In genomic region chr1:204280562-204280961, GRCh38 we compare ENCODE assay signal across 27 cellular contexts.
"Had no signal": no experiment of that assay in that cellular context is flagged by ENCODE, and none has a peak within 500 bp of the region (broad histone marks: within the 10 kb centered on the region; RNA-seq: fewer than 3 reads in every experiment).

No MANE protein-coding gene starts in this region.

- H3K9me3 Mint-ChIP-seq: activated naive CD4-positive, alpha-beta T cell treated with anti-CD3 and anti-CD28 coated beads, Interleukin-2, amount 50 U/mL, for 72 hours; activated T-cell treated with anti-CD3 and anti-CD28 coated beads, Interleukin-2, amount 50 U/mL, for 72 hours; immature natural killer cell; naive thymus-derived CD4-positive, alpha-beta T cell; stimulated activated effector memory CD8-positive, alpha-beta T cell treated with anti-CD3 and anti-CD28 coated beads, Interleukin-12 subunit alpha, Interleukin-12 subunit beta, amount 100 ng/mL, for 72 hours; stimulated activated naive CD8-positive, alpha-beta T cell treated with anti-CD3 and anti-CD28 coated beads, Interleukin-15, Interleukin-2, amounts not matched to agents 100 ng/mL and 50 ng/mL, for 24 hours; T-helper 2 cell treated with Interferon-gamma antibody and Interleukin-4, amounts not matched to agents 5 μg/mL and 100 μg/mL, for 36 hours had no signal

- H3K36me3 Mint-ChIP-seq: activated naive CD4-positive, alpha-beta T cell treated with anti-CD3 and anti-CD28 coated beads, Interleukin-2, amount 50 U/mL, for 72 hours; immature natural killer cell; naive thymus-derived CD4-positive, alpha-beta T cell; stimulated activated effector memory CD8-positive, alpha-beta T cell treated with anti-CD3 and anti-CD28 coated beads, Interleukin-12 subunit alpha, Interleukin-12 subunit beta, amount 100 ng/mL, for 72 hours had no signal

- H3K36me3 ChIP-seq: colonic mucosa, gastroesophageal sphincter, sigmoid colon, thoracic aorta, upper lobe of left lung, vagina had no signal

- H3K4me3 Mint-ChIP-seq: activated CD4-positive, alpha-beta T cell treated with anti-CD3 and anti-CD28 coated beads for 36 hours; activated CD8-positive, alpha-beta T cell treated with anti-CD3 and anti-CD28 coated beads, Interleukin-2, amount 10 ng/mL, durations not matched to agents 7 days and 5 days; activated T-cell treated with anti-CD3 and anti-CD28 coated beads, Interleukin-2, amount 50 U/mL, for 72 hours; immature natural killer cell; naive thymus-derived CD4-positive, alpha-beta T cell; stimulated activated effector memory CD8-positive, alpha-beta T cell treated with anti-CD3 and anti-CD28 coated beads, Interleukin-12 subunit alpha, Interleukin-12 subunit beta, amount 100 ng/mL, for 72 hours; stimulated activated naive CD8-positive, alpha-beta T cell treated with anti-CD3 and anti-CD28 coated beads, Interleukin-15, Interleukin-2, amounts not matched to agents 100 ng/mL and 50 ng/mL, for 24 hours; T-helper 2 cell treated with Interferon-gamma antibody and Interleukin-4, amounts not matched to agents 5 μg/mL and 100 μg/mL, for 36 hours had no signal

- DNase-seq: activated CD4-positive, alpha-beta T cell treated with anti-CD3 and anti-CD28 coated beads for 36 hours; activated CD4-positive, CD25-positive, alpha-beta regulatory T cell; activated CD8-positive, alpha-beta T cell treated with anti-CD3 and anti-CD28 coated beads, Interleukin-2, amount 10 ng/mL, durations not matched to agents 7 days and 5 days; activated naive CD4-positive, alpha-beta T cell; activated T-cell treated with anti-CD3 and anti-CD28 coated beads for 4 hours; activated T-cell treated with anti-CD3 and anti-CD28 coated beads, Interleukin-2, amount 50 U/mL, for 72 hours; colonic mucosa; effector memory CD4-positive, alpha-beta T cell; head of caudate nucleus; hypothalamus; immature natural killer cell; kidney; left colon; midbrain; naive thymus-derived CD4-positive, alpha-beta T cell; small intestine; stimulated activated CD4-positive, alpha-beta T cell treated with anti-CD3 and anti-CD28 coated beads, Interleukin-4, amount 100 ng/mL, for 24 hours; upper lobe of left lung had no signal

- H3K27ac Mint-ChIP-seq: activated CD4-positive, alpha-beta T cell treated with anti-CD3 and anti-CD28 coated beads for 36 hours; activated CD8-positive, alpha-beta T cell treated with anti-CD3 and anti-CD28 coated beads, Interleukin-2, amount 10 ng/mL, durations not matched to agents 7 days and 5 days; activated naive CD4-positive, alpha-beta T cell treated with anti-CD3 and anti-CD28 coated beads, Interleukin-2, amount 50 U/mL, for 72 hours; activated T-cell treated with anti-CD3 and anti-CD28 coated beads, Interleukin-2, amount 50 U/mL, for 72 hours; immature natural killer cell; stimulated activated effector memory CD8-positive, alpha-beta T cell treated with anti-CD3 and anti-CD28 coated beads, Interleukin-12 subunit alpha, Interleukin-12 subunit beta, amount 100 ng/mL, for 72 hours; stimulated activated naive CD8-positive, alpha-beta T cell treated with anti-CD3 and anti-CD28 coated beads, Interleukin-15, Interleukin-2, amounts not matched to agents 100 ng/mL and 50 ng/mL, for 24 hours; T-helper 2 cell treated with Interferon-gamma antibody and Interleukin-4, amounts not matched to agents 5 μg/mL and 100 μg/mL, for 36 hours had no signal

- ATAC-seq: activated CD4-positive, alpha-beta T cell treated with anti-CD3 and anti-CD28 coated beads for 36 hours; activated CD8-positive, alpha-beta T cell treated with anti-CD3 and anti-CD28 coated beads, Interleukin-2, amount 10 ng/mL, durations not matched to agents 7 days and 5 days; activated naive CD4-positive, alpha-beta T cell treated with anti-CD3 and anti-CD28 coated beads, Interleukin-2, amount 50 U/mL, for 72 hours; activated T-cell treated with anti-CD3 and anti-CD28 coated beads, Interleukin-2, amount 50 U/mL, for 72 hours; gastroesophageal sphincter; left colon; naive thymus-derived CD4-positive, alpha-beta T cell; stimulated activated effector memory CD8-positive, alpha-beta T cell treated with anti-CD3 and anti-CD28 coated beads, Interleukin-12 subunit alpha, Interleukin-12 subunit beta, amount 100 ng/mL, for 72 hours had no signal

- H3K27ac ChIP-seq: colonic mucosa, gastroesophageal sphincter, sigmoid colon, thoracic aorta, upper lobe of left lung, vagina had no signal

- H3K4me1 Mint-ChIP-seq: activated CD4-positive, alpha-beta T cell treated with anti-CD3 and anti-CD28 coated beads for 36 hours had no signal

- H3K4me1 ChIP-seq: colonic mucosa had no signal

- H3K27me3 ChIP-seq: colonic mucosa, upper lobe of left lung, vagina had no signal

- H3K4me3 ChIP-seq: colonic mucosa, gastroesophageal sphincter, sigmoid colon, thoracic aorta, upper lobe of left lung, vagina had no signal

- H3K9me3 ChIP-seq: colonic mucosa, gastroesophageal sphincter, sigmoid colon, thoracic aorta, upper lobe of left lung, vagina had no signal

- FAIRE-seq: bronchial epithelial cell, kidney, small intestine had no signal

- H3K27me3 Mint-ChIP-seq: stimulated activated naive CD8-positive, alpha-beta T cell treated with anti-CD3 and anti-CD28 coated beads, Interleukin-15, Interleukin-2, amounts not matched to agents 100 ng/mL and 50 ng/mL, for 24 hours had no signal
